In the genomic region with DNA sequence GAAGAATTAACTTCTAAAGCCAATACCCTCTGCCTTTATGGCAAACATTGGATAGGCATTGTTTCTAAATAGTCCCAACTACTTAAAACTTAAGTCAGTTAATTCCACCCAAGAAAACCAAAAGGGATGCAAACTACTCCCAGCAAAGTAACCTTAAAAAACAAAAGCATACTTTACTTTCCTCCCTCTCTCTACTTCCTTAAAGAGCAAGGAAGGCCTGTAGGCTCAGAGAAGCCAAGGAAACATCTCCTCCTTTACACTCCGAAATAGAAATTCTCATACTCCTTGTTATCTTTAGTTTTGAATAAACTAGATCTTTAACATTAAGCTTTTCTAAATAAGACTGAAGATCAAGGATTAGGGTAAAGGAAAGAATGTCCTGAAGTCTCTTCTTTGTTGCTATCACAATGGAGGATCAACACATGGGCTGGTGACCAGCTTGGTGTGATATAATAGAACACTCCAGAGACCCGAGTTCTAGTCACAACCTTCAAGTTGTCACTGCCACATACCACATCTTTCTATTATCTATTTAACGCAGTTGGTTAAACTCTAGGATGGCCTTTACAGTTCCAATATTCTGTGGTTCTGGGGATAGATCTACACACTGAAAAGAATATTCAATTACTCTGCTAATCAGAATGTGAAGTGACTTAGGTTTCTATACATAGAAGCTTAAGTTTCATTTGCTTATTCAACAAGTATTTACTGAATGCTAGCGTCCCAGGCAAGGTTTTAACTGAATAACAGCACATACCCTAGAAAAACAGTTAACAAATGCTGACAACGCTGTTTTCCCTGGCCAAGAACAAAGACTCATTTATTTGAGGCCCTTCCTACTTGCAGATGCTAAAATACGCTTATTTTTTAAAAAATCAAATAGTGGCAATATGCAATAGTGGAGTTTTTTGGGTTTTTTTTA, we compare ENCODE assay signal across 2 cellular contexts.
TF ChIP-seq lines count a peak whose summit lies in the region.

No MANE protein-coding gene starts in this region.

TF ChIP-seq in HEK293, 187 proteins besides CTCF, POLR2A, EP300 and RAD21:
- TF ChIP-seq SCRT2 (tag by site-specific recombination; IDR thresholded peaks at IDR 0.05): 0 out of 2 replicates have a peak, but pooled peaks have one; percentile 28

TF ChIP-seq in H1, 55 proteins besides CTCF, POLR2A, EP300 and RAD21:
- TF ChIP-seq MAFK (IDR thresholded peaks at IDR 0.05; ENCODE audit: low read depth, low read length): peak; percentile 66
